ENCODE assay signal across 8 cellular contexts in genomic region chr2:182715896-182716664, GRCh38. TPM values are rescaled to one million over a fixed set of nuclear protein-coding genes. Genes with fewer than 3 reads are reported as not detected.
A peak's percentile ranks its signal among the peaks of the same experiment; 100 is the strongest.
DNase-seq lines count a peak whose midpoint lies in the region; FAIRE-seq and TF ChIP-seq lines count a peak whose summit lies in the region.

Gene DNAJC10, plus strand, starts transcription at chr2:182716257. Its CDS starts 1,830 bp downstream, at chr2:182718087.

- DNase-seq in Caco-2: peak; percentile 88 to 94
- peak; percentile 90 for DNase-seq in GM20000 (ENCODE audit: low spot score)
- peak; percentile 65 for DNase-seq in HS-5 (ENCODE audit: low read depth)
- DNase-seq in NOMO-1 treated with dmso at 0.1 percent for 144 hours (lab: John Stamatoyannopoulos, UW; ENCODE audit: unreplicated experiment): peak; percentile 69
- peak; percentile 74 for DNase-seq in activated CD8-positive, alpha-beta memory T cell treated with anti-CD3 and anti-CD28 coated beads, Interleukin-2, amount 50 U/mL, for 24 hours (ENCODE audit: extremely low read depth)
- peak; percentile 98 for DNase-seq in endothelial cell of umbilical vein (ENCODE audit: low read depth, low spot score)
- peak; percentile 92 for DNase-seq in midbrain (lab: John Stamatoyannopoulos, UW)
- DNase-seq in stimulated activated CD8-positive, alpha-beta memory T cell treated with anti-CD3 and anti-CD28 coated beads, Interleukin-2, amount 100 ng/mL, for 1 hour (ENCODE audit: low read depth in 2 of 2): peak; percentile 65 to 79

- peak within 1 kb of the TSS; percentile 87 for H2AFZ ChIP-seq in endothelial cell of umbilical vein (ENCODE audit: low read depth, low read length)

- H3K27me3 Mint-ChIP-seq in Caco-2 (ENCODE audit: insufficient read depth, unreplicated experiment): peaks cover 3% of the 10 kb centered on the region

- peak within 1 kb of the TSS; percentile 93 for H3K9ac ChIP-seq in endothelial cell of umbilical vein (replicated peaks; ENCODE audit: extremely low read depth, insufficient read depth, low read length)

- H3K4me2 ChIP-seq in endothelial cell of umbilical vein (ENCODE audit: insufficient read depth, low read length): peak within 1 kb of the TSS; percentile 96

- POLR2A ChIA-PET in Caco-2 (lab: Charles Lee) (interaction anchor here (1.5 kb wide), 1 partner anchor 49 kb away, joined by 3 read pairs; no protein-coding TSS in a partner anchor), endothelial cell of umbilical vein (lab: Charles Lee) (no interaction called here)

- H3K36me3 Mint-ChIP-seq in Caco-2 (ENCODE audit: insufficient read depth, unreplicated experiment): peaks cover 11% of the 10 kb centered on the region

- H3K4me1 ChIP-seq in Caco-2: peaks cover 13% of the 10 kb centered on the region; the same call in 1 of the 2 replicates
- peaks cover 32% of the 10 kb centered on the region for H3K4me1 ChIP-seq in endothelial cell of umbilical vein (ENCODE audit: control insufficient read depth, extremely low read depth, insufficient read depth, low read length)

- no peaks in the 10 kb centered on the region for H3K9me1 ChIP-seq in endothelial cell of umbilical vein (replicated peaks; ENCODE audit: control insufficient read depth, extremely low read depth, insufficient read depth, low read length)

- H3K27me3 ChIP-seq in Caco-2 (replicated peaks; ENCODE audit: control insufficient read depth, insufficient read depth, low read length): no peaks in the 10 kb centered on the region
- H3K27me3 ChIP-seq in endothelial cell of umbilical vein (ENCODE audit: control insufficient read depth in 2 of 2, insufficient read depth in 2 of 2, low read length in 2 of 2): no peaks in the 10 kb centered on the region

- CTCF ChIA-PET in Caco-2 (lab: Charles Lee): interaction anchor here (1.0 to 1.2 kb wide), 2 partner anchors 9 to 49 kb away, joined by 3 read pairs; no protein-coding TSS in a partner anchor
- CTCF ChIA-PET in endothelial cell of umbilical vein (lab: Charles Lee): interaction anchor here (0.8 to 3.7 kb wide), 6 partner anchors 9 to 49 kb away, joined by 3 to 31 read pairs (median 4); no protein-coding TSS in a partner anchor

- TF ChIP-seq POLR2A in endothelial cell of umbilical vein (IDR thresholded peaks at IDR 0.05; ENCODE audit: low read depth, low read length): peak; percentile 95

- intact Hi-C loops in Caco-2 (cut with micrococcal nuclease; ENCODE audit: unreplicated experiment) (loop anchor here (1.0 kb wide), 2 partner anchors 49 to 99 kb away; no protein-coding TSS in a partner anchor), endothelial cell of umbilical vein (cut with micrococcal nuclease) (loop anchor here (1.0 to 5.0 kb wide), 4 partner anchors 49 to 904 kb away; partner anchors contain the start of gene ITPRID2)

- TF ChIP-seq CTCF in Caco-2 (IDR thresholded peaks at IDR 0.05; ENCODE audit: insufficient read depth in 1 of 2, low read depth in 1 of 2, low read length in 1 of 2, severe bottlenecking in 1 of 2, unreplicated experiment in 1 of 2): no peak
- TF ChIP-seq CTCF in GM20000 (IDR thresholded peaks at IDR 0.05; ENCODE audit: extremely low read depth, missing control alignments): no peak
- peak in 1 of 2 donors; percentile 0 for TF ChIP-seq CTCF in endothelial cell of umbilical vein (IDR thresholded peaks at IDR 0.05; ENCODE audit: extremely low read depth in 1 of 2, insufficient read depth in 1 of 2, low read depth in 1 of 2, low read length in 2 of 2)

- H3K9me3 ChIP-seq in Caco-2 (no peaks in the 10 kb centered on the region), endothelial cell of umbilical vein (replicated peaks; ENCODE audit: control insufficient read depth, insufficient read depth, low read length) (no peaks in the 10 kb centered on the region)

- H3K4me3 ChIP-seq in Caco-2 (ENCODE audit: low read depth, low read length): peak within 1 kb of the TSS; percentile 62
- peak within 1 kb of the TSS; percentile 65 to 95 (median 95) for H3K4me3 ChIP-seq in endothelial cell of umbilical vein (replicated peaks in 1 of 3; ENCODE audit: insufficient read depth in 1 of 3, low read depth in 1 of 3, low read length in 3 of 3)

- no peak within 1 kb of the TSS for H3K27ac Mint-ChIP-seq in Caco-2 (ENCODE audit: unreplicated experiment)

- H4K20me1 ChIP-seq in endothelial cell of umbilical vein (replicated peaks; ENCODE audit: control insufficient read depth, extremely low read depth, insufficient read depth, low read length): no peaks in the 10 kb centered on the region

- peaks cover 21% of the 10 kb centered on the region for H3K79me2 ChIP-seq in endothelial cell of umbilical vein (ENCODE audit: control insufficient read depth, insufficient read depth, low read length)

- BruUV-seq in Caco-2 (replicated peaks; lab: Mats Ljungman, UMichigan): no TSS peak
- BruUV-seq in endothelial cell of umbilical vein (replicated peaks; lab: Mats Ljungman, UMichigan): TSS peak; percentile 38

- H3K4me1 Mint-ChIP-seq in Caco-2 (ENCODE audit: low read depth, unreplicated experiment): peaks cover 14% of the 10 kb centered on the region

- no peak within 1 kb of the TSS for H3K4me3 Mint-ChIP-seq in Caco-2 (ENCODE audit: unreplicated experiment)

- H3K36me3 ChIP-seq in Caco-2 (ENCODE audit: control insufficient read depth, insufficient read depth, low read length): no peaks in the 10 kb centered on the region
- peaks cover 0 to 7% of the 10 kb centered on the region in 2 experiments for H3K36me3 ChIP-seq in endothelial cell of umbilical vein (ENCODE audit: control insufficient read depth in 2 of 2, extremely low read depth in 1 of 2, insufficient read depth in 2 of 2, low read length in 2 of 2)

- H3K9me3 Mint-ChIP-seq in Caco-2 (ENCODE audit: unreplicated experiment): no peaks in the 10 kb centered on the region

- dilution Hi-C loops in endothelial cell of umbilical vein (cut with MboI; ENCODE audit: extremely low pct_ligation_motif_present, low sequenced_read_pairs): no loop called here

- FAIRE-seq in endothelial cell of umbilical vein (lab: Jason Lieb, UNC): peak; percentile 89

- peak within 1 kb of the TSS; percentile 88 for H3K27ac ChIP-seq in endothelial cell of umbilical vein (ENCODE audit: insufficient read depth, low read depth, low read length)

TF ChIP-seq in endothelial cell of umbilical vein, 7 proteins besides CTCF, POLR2A, EP300 and RAD21:
- TF ChIP-seq JUN (IDR thresholded peaks at IDR 0.05; ENCODE audit: borderline replicate concordance, insufficient read depth, insufficient read length, low read depth): no peak
- TF ChIP-seq GATA2 (IDR thresholded peaks at IDR 0.05; ENCODE audit: insufficient read depth, insufficient read length, low read depth, low read length): no peak
- TF ChIP-seq FOS (IDR thresholded peaks at IDR 0.05; ENCODE audit: borderline replicate concordance, insufficient read depth, low read length): no peak
- TF ChIP-seq MYC (IDR thresholded peaks at IDR 0.05; ENCODE audit: low read depth, low read length): no peak
- TF ChIP-seq MAX (IDR thresholded peaks at IDR 0.05; ENCODE audit: insufficient read depth, insufficient read length): no peak
- no peak for TF ChIP-seq POLR2AphosphoS5 (IDR thresholded peaks at IDR 0.05; ENCODE audit: insufficient read depth, low read depth, low read length)
- TF ChIP-seq EZH2 (IDR thresholded peaks at IDR 0.05; ENCODE audit: borderline replicate concordance, low read depth, low read length, severe bottlenecking): no peak

RNA-seq across cellular contexts. Expression of gene DNAJC10, which starts in this region (rescaled TPM):
- total RNA-seq in Caco-2 (2022) (103 and 109 TPM in 2 replicates), endothelial cell of umbilical vein (171 and 201 TPM in 2 replicates)
- 30.8 and 45.1 TPM in 2 replicates for polyA plus RNA-seq in endothelial cell of umbilical vein
- polyA plus RNA-seq in endothelial cell of umbilical vein (2011; cell fraction: cytosol; rRNA removed): 39.5 and 46.5 TPM in 2 replicates
- polyA plus RNA-seq in endothelial cell of umbilical vein (2011; cell fraction: nucleus; rRNA removed): 90.6 and 102 TPM in 2 replicates
- 173 and 189 TPM in 2 replicates for polyA plus RNA-seq in endothelial cell of umbilical vein (2012)
- polyA minus RNA-seq in endothelial cell of umbilical vein: 92.2 and 114 TPM in 2 replicates
- polyA minus RNA-seq in endothelial cell of umbilical vein (2011; cell fraction: cytosol; rRNA and poly(A)+ RNA removed): 13.7 TPM
- polyA minus RNA-seq in endothelial cell of umbilical vein (2011; cell fraction: nucleus; rRNA and poly(A)+ RNA removed): 51.7 and 73.5 TPM in 2 replicates

Comparison
In these comparisons a context has a peak if more than half of its experiments do, and no peak if none do; other contexts are left out.
1. Peak in every context shown above with its lines: DNase-seq, H3K4me3 ChIP-seq and H3K27ac ChIP-seq.